8 cellular contexts compared by ENCODE assay signal in genomic region chr17:44070455-44071197, GRCh38. TPM values are rescaled to one million over a fixed set of nuclear protein-coding genes. Genes with fewer than 3 reads are reported as not detected.
DNase-seq lines count a peak whose midpoint lies in the region; ATAC-seq and TF ChIP-seq lines count a peak whose summit lies in the region.

TSS of gene G6PC3 (plus strand) at chr17:44070735. CDS start at chr17:44070966, 231 bp downstream.

- H3K27ac Mint-ChIP-seq in GM23338, result peak within 1 kb of the TSS; percentile 97

- no peaks in the 10 kb centered on the region; the same call in 1 of the 2 replicates for H4K20me1 ChIP-seq in GM23338 (replicated peaks; ENCODE audit: insufficient read depth)
- no peaks in the 10 kb centered on the region for H4K20me1 ChIP-seq in neural cell (ENCODE audit: insufficient read depth)

- H3K9me3 ChIP-seq in neural cell (ENCODE audit: low read length) (no peaks in the 10 kb centered on the region), stomach (no peaks in the 10 kb centered on the region)

- no peaks in the 10 kb centered on the region; the same call in 1 of the 2 replicates for H3K9me2 ChIP-seq in GM23338 (ENCODE audit: insufficient read depth)
- H3K9me2 ChIP-seq in neural cell (ENCODE audit: insufficient read depth, low read length), result no peaks in the 10 kb centered on the region

- intact Hi-C loops in stomach (cut with DNase I; ENCODE audit: low total_unique reads), result loop anchor here (5.0 kb wide), 1 partner anchor 42 kb away; no protein-coding TSS in a partner anchor

- H3K27me3 Mint-ChIP-seq in GM23338 (ENCODE audit: insufficient read depth, low read depth, poor library complexity), result peaks cover 2% of the 10 kb centered on the region

- H3K36me3 Mint-ChIP-seq in GM23338 (ENCODE audit: low read depth), result peaks cover 30% of the 10 kb centered on the region

- H3K36me3 ChIP-seq in GM23338 (ENCODE audit: insufficient read depth), result peaks cover 9% of the 10 kb centered on the region; the same call in 1 of the 2 replicates
- no peaks in the 10 kb centered on the region for H3K36me3 ChIP-seq in neural cell (ENCODE audit: insufficient read depth, low read length)
- H3K36me3 ChIP-seq in stomach, result peaks cover 12 to 22% (median 15%) of the 10 kb centered on the region in 4 donors

- TF ChIP-seq POLR2A in stomach (IDR thresholded peaks at IDR 0.05), result peak in 1 of 4 donors; percentile 39

- H3K27ac ChIP-seq in GM23338 (ENCODE audit: low read depth) (peak within 1 kb of the TSS; percentile 98), neural cell (ENCODE audit: low read length) (peak within 1 kb of the TSS; percentile 91), stomach (peak within 1 kb of the TSS; percentile 91 to 95 (median 93))

- peaks cover 24% of the 10 kb centered on the region; the same call in 1 of the 2 replicates for H3K4me1 ChIP-seq in GM23338 (ENCODE audit: insufficient read depth)
- peaks cover 22 to 59% (median 40%) of the 10 kb centered on the region in 4 donors for H3K4me1 ChIP-seq in stomach

- H3K4me2 ChIP-seq in GM23338 (peak within 1 kb of the TSS; percentile 94), neural cell (ENCODE audit: low read length) (peak within 1 kb of the TSS; percentile 77)

- peaks cover 19% of the 10 kb centered on the region for H3F3A ChIP-seq in GM23338 (replicated peaks; ENCODE audit: low read depth)
- no peaks in the 10 kb centered on the region for H3F3A ChIP-seq in neural cell (ENCODE audit: insufficient read depth, low read length, poor library complexity, severe bottlenecking)

- H3K79me2 ChIP-seq in GM23338 (replicated peaks; ENCODE audit: insufficient read depth) (peaks cover 30% of the 10 kb centered on the region), neural cell (replicated peaks; ENCODE audit: insufficient read depth, low read length) (peaks cover 18% of the 10 kb centered on the region)

- H3K4me1 Mint-ChIP-seq in GM23338, result peaks cover 25% of the 10 kb centered on the region

- H3K9ac ChIP-seq in neural cell (ENCODE audit: low read length), result peak within 1 kb of the TSS; percentile 93

- H3K27me3 ChIP-seq in GM23338 (ENCODE audit: insufficient read depth), result no peaks in the 10 kb centered on the region
- no peaks in the 10 kb centered on the region for H3K27me3 ChIP-seq in neural cell (ENCODE audit: insufficient read depth, low read depth, low read length)
- H3K27me3 ChIP-seq in stomach, result no peaks in the 10 kb centered on the region

- peak within 1 kb of the TSS; percentile 99 for H3K4me3 ChIP-seq in GM23338
- peak within 1 kb of the TSS; percentile 85 for H3K4me3 ChIP-seq in neural cell (ENCODE audit: low read length)
- peak within 1 kb of the TSS; percentile 67 to 79 (median 74) for H3K4me3 ChIP-seq in stomach

- TF ChIP-seq EP300 in neural cell (conservative IDR thresholded peaks at IDR 0.05; ENCODE audit: poor library complexity, severe bottlenecking) (no peak), stomach (IDR thresholded peaks at IDR 0.05) (no peak)

- WGBS in stomach, 5 donors, result 0% methylated on average over 13 to 53 of the region's 53 CpGs

- H2AFZ ChIP-seq in GM23338 (peak within 1 kb of the TSS; percentile 84), neural cell (ENCODE audit: low read depth, low read length) (peak within 1 kb of the TSS; percentile 61)

- DNase-seq in EH (ENCODE audit: low read depth) (peak; percentile 98), GM23338 (ENCODE audit: low spot score) (peak; percentile 99), LoVo (ENCODE audit: low spot score) (peak; percentile 95), SHP77 (lab: John Stamatoyannopoulos, UW) (peak; percentile 99), activated gamma-delta T cell (lab: John Stamatoyannopoulos, UW) (peak; percentile 70), fibroblast of the conjunctiva (ENCODE audit: low read depth) (peak; percentile 97), stomach (peak; percentile 95)

- peak; percentile 79 for ATAC-seq in GM23338

- H3K9me3 Mint-ChIP-seq in GM23338, result no peaks in the 10 kb centered on the region; the same call in 2 of the 3 replicates

- TF ChIP-seq CTCF in GM23338 (conservative IDR thresholded peaks at IDR 0.05; ENCODE audit: low read depth in 2 of 2) (0 out of 4 replicates have a peak, but pooled peaks of 1 of the 2 experiments have one; percentile 2), neural cell (IDR thresholded peaks at IDR 0.05; ENCODE audit: poor library complexity, severe bottlenecking) (peak; percentile 52), stomach (IDR thresholded peaks at IDR 0.05) (peak in 1 of 7 experiments; percentile 32)

- peak; percentile 32 for TF ChIP-seq RAD21 in neural cell (conservative IDR thresholded peaks at IDR 0.05)

- peak within 1 kb of the TSS; percentile 95 for H3K4me3 Mint-ChIP-seq in GM23338

TF ChIP-seq in GM23338, 12 proteins besides CTCF, POLR2A, EP300 and RAD21 (continues in another document):
- TF ChIP-seq REST (IDR thresholded peaks at IDR 0.05; ENCODE audit: unreplicated experiment), result peak; percentile 24

TF ChIP-seq in neural cell, 6 proteins besides CTCF, POLR2A, EP300 and RAD21:
- peak; percentile 90 for TF ChIP-seq POLR2AphosphoS5 (IDR thresholded peaks at IDR 0.05)
- no peak for TF ChIP-seq EZH2 (IDR thresholded peaks at IDR 0.05; ENCODE audit: borderline replicate concordance, insufficient read depth, low read length, poor library complexity, severe bottlenecking)
- TF ChIP-seq REST (IDR thresholded peaks at IDR 0.05; ENCODE audit: borderline replicate concordance), result peak; percentile 75
- peak; percentile 99 for TF ChIP-seq MXI1 (conservative IDR thresholded peaks at IDR 0.05; ENCODE audit: poor library complexity, severe bottlenecking)
- peak; percentile 23 for TF ChIP-seq TAF1 (IDR thresholded peaks at IDR 0.05; ENCODE audit: low read depth)
- peak; percentile 48 for TF ChIP-seq SMC3 (conservative IDR thresholded peaks at IDR 0.05; ENCODE audit: poor library complexity)

RNA-seq across cellular contexts. Expression of gene G6PC3, which starts in this region (rescaled TPM):
- total RNA-seq in GM23338 (2014; rRNA removed; shearing (Covaris generic)), result 110 and 112 TPM in 2 replicates
- polyA plus RNA-seq in GM23338 (2016; fragmentation: Nextera tagmentation; extraction: Ambion mirVana) (143 and 154 TPM in 2 replicates), neural cell (10.8 and 16.7 TPM in 2 replicates), stomach (10 to 100 TPM; 16.8 to 52.0 (median 44.1) TPM)
- 19.3 and 22.2 TPM in 2 replicates for polyA minus RNA-seq in neural cell
- 100 to 1,000 TPM in 1 of 5 donors, 10 to 100 TPM in 4; 10.5 to 132 (median 36.2) TPM for total RNA-seq in stomach

Comparison
In these comparisons a context has a peak if more than half of its experiments do, and no peak if none do; other contexts are left out.
1. Peak in every context shown above with its lines: DNase-seq, ATAC-seq, H3K4me3 ChIP-seq and H3K27ac ChIP-seq.